ENCODE assay signal across 23 cellular contexts in the genomic region with DNA sequence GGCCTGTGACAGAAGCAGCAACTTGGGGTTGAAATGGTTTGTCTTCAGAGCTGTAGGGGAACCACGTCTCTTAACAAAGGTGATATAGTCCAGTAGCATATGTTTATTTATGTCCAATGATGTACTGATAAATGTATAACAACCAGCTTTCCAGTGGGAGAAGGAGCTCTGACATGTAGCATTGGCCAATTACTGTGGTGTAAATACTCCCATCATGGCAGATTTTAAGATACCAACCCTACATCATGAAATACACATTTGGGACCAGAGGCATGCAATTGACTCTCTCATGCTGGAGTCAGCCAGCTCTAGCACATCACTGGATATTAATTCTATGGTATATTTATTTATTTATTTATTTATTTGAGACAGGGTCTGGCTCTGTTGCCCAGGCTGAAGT.
"Had no signal": no experiment of that assay in that cellular context is flagged by ENCODE, and none has a peak within 500 bp of the region (broad histone marks: within the 10 kb centered on the region; RNA-seq: fewer than 3 reads in every experiment).

No MANE protein-coding gene starts in this region.

- H3K4me3 Mint-ChIP-seq: dendritic cell treated with granulocyte-macrophage colony-stimulating factor and Interleukin-4, amounts not matched to agents 40 ng/mL and 50 ng/mL, for 4 days; effector memory CD8-positive, alpha-beta T cell had no signal

- H3K9me3 ChIP-seq: esophagus muscularis mucosa, esophagus squamous epithelium, gastrocnemius medialis, gastroesophageal sphincter had no signal

- H3K27me3 ChIP-seq: dorsolateral prefrontal cortex, esophagus muscularis mucosa, esophagus squamous epithelium, foreskin keratinocyte, gastrocnemius medialis, gastroesophageal sphincter, heart left ventricle, heart right ventricle, hepatocyte had no signal

- H3K4me1 ChIP-seq: esophagus muscularis mucosa, esophagus squamous epithelium, foreskin keratinocyte, gastrocnemius medialis, gastroesophageal sphincter had no signal

- H3K36me3 ChIP-seq: esophagus muscularis mucosa, esophagus squamous epithelium, gastrocnemius medialis, gastroesophageal sphincter, heart left ventricle, heart right ventricle had no signal

- H3K27ac Mint-ChIP-seq: dendritic cell treated with granulocyte-macrophage colony-stimulating factor and Interleukin-4, amounts not matched to agents 40 ng/mL and 50 ng/mL, for 4 days; effector memory CD8-positive, alpha-beta T cell had no signal

- H3K27ac ChIP-seq: coronary artery, dorsolateral prefrontal cortex, epithelial cell of prostate, esophagus muscularis mucosa, esophagus squamous epithelium, foreskin keratinocyte, gastrocnemius medialis, gastroesophageal sphincter, heart left ventricle, heart right ventricle, hepatocyte had no signal

- H3K9me3 Mint-ChIP-seq: dendritic cell treated with granulocyte-macrophage colony-stimulating factor and Interleukin-4, amounts not matched to agents 40 ng/mL and 50 ng/mL, for 4 days; effector memory CD8-positive, alpha-beta T cell had no signal

- DNase-seq: cortex of kidney; dermis blood vessel endothelial cell; dorsolateral prefrontal cortex; effector CD4-positive, alpha-beta T cell; effector CD8-positive, alpha-beta T cell; effector memory CD4-positive, alpha-beta T cell; effector memory CD8-positive, alpha-beta T cell; erythroblast; esophagus squamous epithelium; foreskin fibroblast; foreskin keratinocyte; foreskin melanocyte; gastrocnemius medialis; glutamatergic neuron; head of caudate nucleus; heart left ventricle; heart right ventricle had no signal

- H3K4me3 ChIP-seq: coronary artery, dorsolateral prefrontal cortex, esophagus muscularis mucosa, esophagus squamous epithelium, gastrocnemius medialis, gastroesophageal sphincter, heart left ventricle, heart right ventricle, hepatocyte had no signal
